Comparison of ENCODE assay signal across 9 cellular contexts in the genomic region with DNA sequence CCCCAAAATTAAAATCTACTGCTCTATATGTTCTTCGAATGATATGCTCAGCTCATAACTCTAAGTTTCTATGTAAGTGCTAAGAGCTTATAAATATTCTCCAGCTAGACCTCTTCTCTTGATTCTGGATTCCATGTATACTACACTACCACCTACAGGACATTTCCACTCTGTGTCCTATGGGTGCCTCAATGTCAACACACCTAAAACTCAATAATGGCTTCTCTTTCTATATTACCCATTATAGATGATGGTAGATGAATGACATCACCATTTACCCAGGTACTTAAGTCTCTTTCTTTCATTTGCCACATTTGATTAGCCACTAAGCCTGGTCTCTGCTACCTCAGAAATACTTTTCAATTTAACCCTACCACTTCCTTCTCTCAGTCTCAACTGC. TPM values are rescaled to one million over a fixed set of nuclear protein-coding genes. Genes with fewer than 3 reads are reported as not detected.
DNase-seq lines count a peak whose midpoint lies in the region; ATAC-seq and TF ChIP-seq lines count a peak whose summit lies in the region.
"Had no signal": no experiment of that assay in that cellular context is flagged by ENCODE, and none has a peak within 500 bp of the region (broad histone marks: within the 10 kb centered on the region; RNA-seq: fewer than 3 reads in every experiment).

No MANE protein-coding gene starts in this region.

- TF ChIP-seq CTCF in GM10248 (IDR thresholded peaks at IDR 0.05; ENCODE audit: control extremely low read depth, extremely low read depth, low read depth, missing control alignments) = peak; percentile 50
- peak; percentile 42 to 55 (median 45) for TF ChIP-seq CTCF in right lobe of liver (IDR thresholded peaks at IDR 0.05)
- TF ChIP-seq CTCF in CD8-positive, alpha-beta T cell (IDR thresholded peaks at IDR 0.05) = no peak

- H3K4me3 Mint-ChIP-seq in activated CD8-positive, alpha-beta T cell treated with anti-CD3 and anti-CD28 coated beads, Interleukin-2, amount 10 ng/mL, durations not matched to agents 7 days and 5 days = no peak overlapping the region
- no peak overlapping the region for H3K4me3 Mint-ChIP-seq in CD8-positive, alpha-beta T cell
- H3K4me3 Mint-ChIP-seq: mesothelial cell of epicardium had no signal

- H3K9me3 Mint-ChIP-seq in activated CD8-positive, alpha-beta T cell treated with anti-CD3 and anti-CD28 coated beads, Interleukin-2, amount 10 ng/mL, durations not matched to agents 7 days and 5 days (ENCODE audit: insufficient read depth) = no peaks in the 10 kb centered on the region
- peaks cover 3% of the 10 kb centered on the region for H3K9me3 Mint-ChIP-seq in CD8-positive, alpha-beta T cell

- H3K4me1 Mint-ChIP-seq in activated CD8-positive, alpha-beta T cell treated with anti-CD3 and anti-CD28 coated beads, Interleukin-2, amount 10 ng/mL, durations not matched to agents 7 days and 5 days (ENCODE audit: low read depth) = peaks cover 24% of the 10 kb centered on the region
- H3K4me1 Mint-ChIP-seq in CD8-positive, alpha-beta T cell (ENCODE audit: low read depth) = no peaks in the 10 kb centered on the region

- no peak overlapping the region for H3K4me3 ChIP-seq in right lobe of liver
- no peak overlapping the region for H3K4me3 ChIP-seq in CD8-positive, alpha-beta T cell (ENCODE audit: low read depth, low read length)

- POLR2A ChIA-PET in GM10248 (lab: Yijun Ruan, JAX) = no interaction called here
- POLR2A ChIA-PET in activated CD8-positive, alpha-beta T cell treated with anti-CD3 and anti-CD28 coated beads, Interleukin-2, amount 10 ng/mL, durations not matched to agents 7 days and 5 days (lab: Charles Lee) = interaction anchor here (0.6 kb wide), 1 partner anchor 234 kb away, joined by 3 read pairs; no protein-coding TSS in a partner anchor
- POLR2A ChIA-PET in CD8-positive, alpha-beta T cell (lab: Charles Lee) = no interaction called here

- H3K27me3 Mint-ChIP-seq in activated CD8-positive, alpha-beta T cell treated with anti-CD3 and anti-CD28 coated beads, Interleukin-2, amount 10 ng/mL, durations not matched to agents 7 days and 5 days (ENCODE audit: low read depth) = no peaks in the 10 kb centered on the region
- no peaks in the 10 kb centered on the region for H3K27me3 Mint-ChIP-seq in CD8-positive, alpha-beta T cell (ENCODE audit: low read depth)

- no peak overlapping the region for H3K27ac ChIP-seq in right lobe of liver
- H3K27ac ChIP-seq in CD8-positive, alpha-beta T cell (ENCODE audit: low read depth, low read length) = no peak overlapping the region

- H3K27me3 ChIP-seq in right lobe of liver = no peaks in the 10 kb centered on the region
- H3K27me3 ChIP-seq in CD8-positive, alpha-beta T cell (ENCODE audit: insufficient read depth, low read length) = no peaks in the 10 kb centered on the region

- H3K4me1 ChIP-seq in right lobe of liver = peaks cover 0 to 11% (median 2%) of the 10 kb centered on the region in 4 donors
- no peaks in the 10 kb centered on the region for H3K4me1 ChIP-seq in CD8-positive, alpha-beta T cell (ENCODE audit: insufficient read depth, low read length)

- peak; percentile 85 for ATAC-seq in activated CD8-positive, alpha-beta T cell treated with anti-CD3 and anti-CD28 coated beads, Interleukin-2, amount 10 ng/mL, durations not matched to agents 7 days and 5 days
- ATAC-seq in right lobe of liver = peak; percentile 76 to 83 (median 78)
- no peak for ATAC-seq in CD8-positive, alpha-beta T cell

- H3K36me3 Mint-ChIP-seq in activated CD8-positive, alpha-beta T cell treated with anti-CD3 and anti-CD28 coated beads, Interleukin-2, amount 10 ng/mL, durations not matched to agents 7 days and 5 days (ENCODE audit: low read depth) = peaks cover 2% of the 10 kb centered on the region
- peaks cover 22% of the 10 kb centered on the region for H3K36me3 Mint-ChIP-seq in CD8-positive, alpha-beta T cell

- CTCF ChIA-PET in GM10248 (lab: Yijun Ruan, JAX) = interaction anchor here (0.6 to 2.7 kb wide), 10 partner anchors 9 to 239 kb away, joined by 3 to 13 read pairs (median 4); no protein-coding TSS in a partner anchor
- CTCF ChIA-PET in activated CD8-positive, alpha-beta T cell treated with anti-CD3 and anti-CD28 coated beads, Interleukin-2, amount 10 ng/mL, durations not matched to agents 7 days and 5 days (lab: Charles Lee) = interaction anchor here (0.6 to 4.9 kb wide), 16 partner anchors 9 to 240 kb away, joined by 3 to 43 read pairs (median 3); a partner anchor contains a TSS
- CTCF ChIA-PET in CD8-positive, alpha-beta T cell (lab: Charles Lee) = interaction anchor here (2.0 kb wide), 1 partner anchor 20 kb away, joined by 10 read pairs; no protein-coding TSS in a partner anchor

- intact Hi-C loops in right lobe of liver (cut with DNase I) = loop anchor here in 1 of 2 donors (10.0 kb wide), 1 partner anchor 207 kb away; no protein-coding TSS in a partner anchor
- intact Hi-C loops in CD8-positive, alpha-beta T cell (cut with DNase I, micrococcal nuclease) = no loop called here
- intact Hi-C loops in posterior cingulate gyrus (cut with DNase I) = no loop called here

- no peak for TF ChIP-seq POLR2A in right lobe of liver (IDR thresholded peaks at IDR 0.05)

- H3K9me3 ChIP-seq in right lobe of liver = no peaks in the 10 kb centered on the region
- H3K9me3 ChIP-seq in CD8-positive, alpha-beta T cell (ENCODE audit: low read length) = no peaks in the 10 kb centered on the region

- H3K36me3 ChIP-seq in right lobe of liver = no peaks in the 10 kb centered on the region
- no peaks in the 10 kb centered on the region for H3K36me3 ChIP-seq in CD8-positive, alpha-beta T cell (ENCODE audit: insufficient read depth, low read length)

- DNase-seq in GM10248 (ENCODE audit: extremely low spot score) (no peak), LHCN-M2 (ENCODE audit: low read depth) (peak; percentile 41), right lobe of liver (no peak), putamen (ENCODE audit: low spot score) (no peak), germinal center (ENCODE audit: low spot score) (no peak), posterior cingulate gyrus (no peak)
- DNase-seq in activated CD8-positive, alpha-beta T cell treated with anti-CD3 and anti-CD28 coated beads, Interleukin-2, amount 10 ng/mL, durations not matched to agents 7 days and 5 days = no peak
- DNase-seq in CD8-positive, alpha-beta T cell = no peak

- WGBS in right lobe of liver (ENCODE audit: insufficient coverage, low coverage, low lambda C conversion rate, missing lambda C conversion rate) = 17% methylated on average over 1 of the region's 1 CpG

- no peak overlapping the region for H3K27ac Mint-ChIP-seq in activated CD8-positive, alpha-beta T cell treated with anti-CD3 and anti-CD28 coated beads, Interleukin-2, amount 10 ng/mL, durations not matched to agents 7 days and 5 days
- no peak overlapping the region for H3K27ac Mint-ChIP-seq in CD8-positive, alpha-beta T cell
- H3K27ac Mint-ChIP-seq: mesothelial cell of epicardium had no signal

RNA-seq across cellular contexts. Expression of a gene that starts 41.3 kb away (rescaled TPM):
- total RNA-seq in LHCN-M2 (2014; rRNA removed) (0.34 and 1.0 TPM in 2 replicates), right lobe of liver (under 1 TPM; 0.43 to 0.68 (median 0.56) TPM)
- polyA plus RNA-seq in LHCN-M2 (2012) = 0.50 TPM
- 1 to 10 TPM; 1.4 to 2.1 TPM for total RNA-seq in activated CD8-positive, alpha-beta T cell treated with anti-CD3 and anti-CD28 coated beads, Interleukin-2, amount 10 ng/mL, durations not matched to agents 7 days and 5 days
- total RNA-seq in CD8-positive, alpha-beta T cell = under 1 TPM; 0.69 to 0.76 TPM
